In the genomic region with DNA sequence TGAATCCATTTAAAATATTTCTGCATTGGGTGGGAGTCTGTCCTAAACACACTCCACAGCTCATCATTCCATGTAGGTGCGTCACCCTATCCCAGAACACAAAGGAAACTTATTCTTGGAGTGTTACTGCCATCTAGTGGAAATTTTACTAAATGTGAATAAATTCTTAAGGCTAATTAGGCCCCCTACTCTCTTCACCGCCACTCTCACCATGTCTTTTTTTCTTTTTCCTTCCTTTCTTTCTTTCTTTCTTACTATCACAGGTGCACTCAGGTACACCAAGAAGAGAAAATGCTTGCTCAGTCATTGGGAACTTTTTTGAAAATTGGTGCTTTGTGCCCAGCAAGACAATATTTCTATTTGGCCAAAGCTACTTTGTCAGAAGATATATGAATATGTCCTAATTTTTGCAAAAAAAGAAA, we compare ENCODE assay signal across 8 cellular contexts. TPM values are rescaled to one million over a fixed set of nuclear protein-coding genes. Genes with fewer than 3 reads are reported as not detected.
DNase-seq lines count a peak whose midpoint lies in the region; ATAC-seq, FAIRE-seq and TF ChIP-seq lines count a peak whose summit lies in the region.

No MANE protein-coding gene starts in this region.

- peak; percentile 22 for TF ChIP-seq CTCF in bronchial epithelial cell (IDR thresholded peaks at IDR 0.05; ENCODE audit: insufficient read depth, low read length, severe bottlenecking)
- TF ChIP-seq CTCF in kidney epithelial cell (IDR thresholded peaks at IDR 0.05; ENCODE audit: insufficient read depth, low read length, poor library complexity, severe bottlenecking) = peak; percentile 19
- TF ChIP-seq CTCF in thoracic aorta (IDR thresholded peaks at IDR 0.05) = peak; percentile 60

- DNase-seq in EH (ENCODE audit: low read depth) (peak; percentile 84), NCI-H748 (lab: John Stamatoyannopoulos, UW; ENCODE audit: unreplicated experiment) (peak; percentile 71), bronchial epithelial cell (ENCODE audit: low read depth) (peak; percentile 78), kidney epithelial cell (ENCODE audit: low read depth) (no peak), thoracic aorta (ENCODE audit: low spot score) (no peak)

- H3K9me3 ChIP-seq in thoracic aorta = no peaks in the 10 kb centered on the region

- H3K4me1 ChIP-seq in thoracic aorta (ENCODE audit: control insufficient read depth in 1 of 2, low read depth in 2 of 2) = no peaks in the 10 kb centered on the region

- H3K36me3 ChIP-seq in bronchial epithelial cell (ENCODE audit: control insufficient read depth, insufficient read depth, low read length) = no peaks in the 10 kb centered on the region
- no peaks in the 10 kb centered on the region for H3K36me3 ChIP-seq in kidney epithelial cell (ENCODE audit: control insufficient read depth, insufficient read depth, low read length)
- H3K36me3 ChIP-seq in thoracic aorta = no peaks in the 10 kb centered on the region

- ATAC-seq in HG03354 (IDR thresholded peaks at IDR 0.05; ENCODE audit: poor library complexity, severe bottlenecking, unreplicated experiment) = peak; percentile 64
- peak; percentile 53 for ATAC-seq in thoracic aorta (ENCODE audit: insufficient number of reproducible peaks, low FRiP score, low read depth)
- no peak for ATAC-seq in GM18502 (IDR thresholded peaks at IDR 0.05; ENCODE audit: poor library complexity, unreplicated experiment)
- ATAC-seq in GM21390 (IDR thresholded peaks at IDR 0.05; ENCODE audit: unreplicated experiment) = no peak

- no peak for FAIRE-seq in bronchial epithelial cell (lab: Jason Lieb, UNC)

- no peak overlapping the region for H3K27ac ChIP-seq in thoracic aorta

- no peaks in the 10 kb centered on the region for H3K27me3 ChIP-seq in bronchial epithelial cell (ENCODE audit: control insufficient read depth, insufficient read depth, low read length)
- H3K27me3 ChIP-seq in kidney epithelial cell (ENCODE audit: control insufficient read depth, insufficient read depth, low read length) = no peaks in the 10 kb centered on the region
- H3K27me3 ChIP-seq in thoracic aorta (replicated peaks; ENCODE audit: insufficient read depth) = no peaks in the 10 kb centered on the region

- no peak overlapping the region for H3K4me3 ChIP-seq in bronchial epithelial cell (ENCODE audit: low read depth, low read length)
- no peak overlapping the region for H3K4me3 ChIP-seq in kidney epithelial cell (ENCODE audit: low read depth, low read length)
- H3K4me3 ChIP-seq in thoracic aorta = no peak overlapping the region

RNA-seq across cellular contexts. Expression of a gene that starts 26.4 kb away (rescaled TPM):
- 0.26 and 1.1 TPM in 2 replicates for total RNA-seq in bronchial epithelial cell
- 0.25 and 0.82 TPM in 2 replicates for total RNA-seq in kidney epithelial cell
- total RNA-seq in thoracic aorta = 10 to 100 TPM; 16.8 to 16.9 TPM

RNA-seq across cellular contexts. Expression of a gene that starts 36.5 kb away (rescaled TPM):
- total RNA-seq in bronchial epithelial cell (1.3 and 6.7 TPM in 2 replicates), kidney epithelial cell (7.8 and 7.9 TPM in 2 replicates), thoracic aorta (1 to 10 TPM in 1 of 2 donors, not detected in 1; 2.2 TPM)

Comparison
In these comparisons a context has a peak if more than half of its experiments do, and no peak if none do; other contexts are left out.
1. DNase-seq: peak in EH (single experiment), NCI-H748 (single experiment) and bronchial epithelial cell (single experiment); none in kidney epithelial cell (single experiment) and thoracic aorta (single experiment).
2. ATAC-seq: peak in HG03354 (single experiment) and thoracic aorta (single experiment); none in GM18502 (single experiment) and GM21390 (single experiment).
3. Peak in every context shown above with its lines, with median percentiles within 50 percentile points of each other: CTCF ChIP-seq.